Comparison of ENCODE assay signal across 4 cellular contexts in the genomic region with DNA sequence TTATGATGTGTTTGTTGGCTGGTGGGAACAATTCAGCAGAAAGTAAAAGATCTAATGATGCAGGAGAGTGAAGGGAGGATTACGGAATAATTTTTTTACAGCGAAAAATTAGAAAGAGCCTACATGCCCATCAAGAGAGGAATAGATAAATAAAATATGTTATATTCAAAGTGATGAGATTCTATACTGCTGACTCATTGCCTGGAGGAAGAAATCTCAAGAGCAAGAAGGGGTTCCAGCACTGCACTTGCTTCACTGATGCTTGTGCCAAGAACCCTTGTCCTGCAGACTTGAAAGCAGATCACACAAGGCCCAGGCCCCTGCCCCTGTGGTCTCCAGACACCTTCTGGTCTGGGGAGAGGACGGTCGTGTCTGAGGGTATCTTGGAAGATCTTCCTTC.
"Had no signal": no experiment of that assay in that cellular context is flagged by ENCODE, and none has a peak within 500 bp of the region (broad histone marks: within the 10 kb centered on the region; RNA-seq: fewer than 3 reads in every experiment).

No MANE protein-coding gene starts in this region.

- H3K4me2 ChIP-seq: GM23338 had no signal

- H2AFZ ChIP-seq: GM23338 had no signal

- DNase-seq: H9, HCEC 1CT, KG1 had no signal

- H3K4me3 ChIP-seq: GM23338 had no signal
